22 cellular contexts compared by ENCODE assay signal in genomic region chr15:30062881-30063280, GRCh38. TPM values are rescaled to one million over a fixed set of nuclear protein-coding genes. Genes with fewer than 3 reads are reported as not detected.
DNase-seq lines count a peak whose midpoint lies in the region; ATAC-seq, FAIRE-seq and TF ChIP-seq lines count a peak whose summit lies in the region.
"Had no signal": no experiment of that assay in that cellular context is flagged by ENCODE, and none has a peak within 500 bp of the region (broad histone marks: within the 10 kb centered on the region; RNA-seq: fewer than 3 reads in every experiment).

No MANE protein-coding gene starts in this region.

- H3K36me3 ChIP-seq in bronchial epithelial cell (ENCODE audit: control insufficient read depth, insufficient read depth, low read length), result no peaks in the 10 kb centered on the region
- no peaks in the 10 kb centered on the region for H3K36me3 ChIP-seq in effector memory CD4-positive, alpha-beta T cell (ENCODE audit: control insufficient read depth, insufficient read depth, low read length)
- H3K36me3 ChIP-seq: SJSA1 had no signal

- no peaks in the 10 kb centered on the region for H3K4me1 ChIP-seq in effector memory CD4-positive, alpha-beta T cell (ENCODE audit: control insufficient read depth, insufficient read depth, low read length, poor library complexity, severe bottlenecking)
- H3K4me1 ChIP-seq: Caco-2 had no signal

- H3K4me3 Mint-ChIP-seq in HFFc6 (peak overlapping the region; percentile 45), mesothelial cell of epicardium (no peak overlapping the region)

- ATAC-seq in HG02610 (IDR thresholded peaks at IDR 0.05; ENCODE audit: unreplicated experiment), result no peak
- ATAC-seq: HCT116, K562 had no signal

- H3K27me3 Mint-ChIP-seq in HFFc6 (ENCODE audit: insufficient read depth), result peaks cover 22% of the 10 kb centered on the region
- H3K27me3 Mint-ChIP-seq in mesothelial cell of epicardium (ENCODE audit: low read depth), result peaks cover 1% of the 10 kb centered on the region

- DNase-seq in Daoy (ENCODE audit: low read depth) (peak; percentile 32), HFFc6 (peak; percentile 19), bronchial epithelial cell (ENCODE audit: low read depth) (no peak), mesothelial cell of epicardium (ENCODE audit: low spot score in 2 of 2, unreplicated experiment in 2 of 2) (no peak), amygdala (lab: John Stamatoyannopoulos, UW) (no peak), COLO829 (ENCODE audit: low spot score) (no peak)
- no peak for DNase-seq in effector memory CD4-positive, alpha-beta T cell
- DNase-seq: ACHN, Caco-2, DMS153, MV-4-11, NCI-H1417, NCI-H187 treated with DMSO at 0.1 percent for 48 hours, NCI-H2171 treated with DMSO at 0.1 percent for 48 hours, NCI-H446 treated with DMSO at 0.1 percent for 48 hours, NCI-H748 treated with DMSO at 0.1 percent for 48 hours had no signal

- H3K9me3 ChIP-seq in effector memory CD4-positive, alpha-beta T cell (ENCODE audit: control insufficient read depth, low read length), result no peaks in the 10 kb centered on the region
- H3K9me3 ChIP-seq: Caco-2, SJSA1 had no signal

- H3K27ac Mint-ChIP-seq in HFFc6, result peak overlapping the region; percentile 22; the same call in 1 of the 2 replicates
- peak overlapping the region; percentile 73 for H3K27ac Mint-ChIP-seq in mesothelial cell of epicardium

- TF ChIP-seq CTCF in HFFc6 (IDR thresholded peaks at IDR 0.05) (no peak), bronchial epithelial cell (IDR thresholded peaks at IDR 0.05; ENCODE audit: insufficient read depth, low read length, severe bottlenecking) (no peak), mesothelial cell of epicardium (IDR thresholded peaks at IDR 0.05; ENCODE audit: unreplicated experiment) (no peak)

- H3K9me3 Mint-ChIP-seq in HFFc6 (peaks cover 5% of the 10 kb centered on the region; the same call in 1 of the 2 replicates), mesothelial cell of epicardium (peaks cover 1% of the 10 kb centered on the region)

- no peaks in the 10 kb centered on the region for H3K27me3 ChIP-seq in bronchial epithelial cell (ENCODE audit: control insufficient read depth, insufficient read depth, low read length)
- no peaks in the 10 kb centered on the region for H3K27me3 ChIP-seq in effector memory CD4-positive, alpha-beta T cell (replicated peaks; ENCODE audit: control insufficient read depth, insufficient read depth, low read length, poor library complexity, severe bottlenecking)
- H3K27me3 ChIP-seq: SJSA1 had no signal

- H3K4me1 Mint-ChIP-seq in HFFc6 (ENCODE audit: low read depth) (peaks cover 37% of the 10 kb centered on the region), mesothelial cell of epicardium (peaks cover 28% of the 10 kb centered on the region)

- FAIRE-seq in bronchial epithelial cell (lab: Jason Lieb, UNC), result peak; percentile 23
- FAIRE-seq: HTR-8/SVneo, K562 had no signal

- 0 out of 2 replicates have a peak, but pooled peaks cover 1% of the 10 kb centered on the region for H3K36me3 Mint-ChIP-seq in HFFc6 (ENCODE audit: low read depth)
- H3K36me3 Mint-ChIP-seq in mesothelial cell of epicardium, result peaks cover under 1% of the 10 kb centered on the region

- no peak overlapping the region for H3K27ac ChIP-seq in effector memory CD4-positive, alpha-beta T cell (ENCODE audit: insufficient read depth, low read length, poor library complexity, severe bottlenecking)
- H3K27ac ChIP-seq: HL-60, SJSA1 had no signal

- H3K4me3 ChIP-seq in bronchial epithelial cell (ENCODE audit: low read depth, low read length), result no peak overlapping the region
- H3K4me3 ChIP-seq in effector memory CD4-positive, alpha-beta T cell (ENCODE audit: insufficient read depth, low read depth, low read length, poor library complexity, severe bottlenecking), result no peak overlapping the region
- H3K4me3 ChIP-seq: K562, SJSA1 had no signal

RNA-seq across cellular contexts. Expression of gene GOLGA8J, which starts 19.9 kb away (rescaled TPM):
- total RNA-seq in Daoy (2014; rRNA removed; shearing (Covaris generic)), result not detected in 2 replicates
- total RNA-seq in HFFc6 (2021; fragmentation: NEBNext Ultra II Directional; extraction: Animal tissue kit (Norgen Biotek cat#: 25700)), result not detected
- total RNA-seq in bronchial epithelial cell (not detected in 2 replicates), mesothelial cell of epicardium (not detected in 3 replicates)
- total RNA-seq: Caco-2, K562, SJSA1 had no signal

Comparison
In these comparisons a context has a peak if more than half of its experiments do, and no peak if none do; other contexts are left out.
1. DNase-seq: peak in Daoy (single experiment) and HFFc6 (single experiment); none in bronchial epithelial cell (single experiment), mesothelial cell of epicardium (0 of 2), amygdala (0 of 56), effector memory CD4-positive, alpha-beta T cell (0 of 3) and COLO829 (single experiment).